8 cellular contexts compared by ENCODE assay signal in the genomic region with DNA sequence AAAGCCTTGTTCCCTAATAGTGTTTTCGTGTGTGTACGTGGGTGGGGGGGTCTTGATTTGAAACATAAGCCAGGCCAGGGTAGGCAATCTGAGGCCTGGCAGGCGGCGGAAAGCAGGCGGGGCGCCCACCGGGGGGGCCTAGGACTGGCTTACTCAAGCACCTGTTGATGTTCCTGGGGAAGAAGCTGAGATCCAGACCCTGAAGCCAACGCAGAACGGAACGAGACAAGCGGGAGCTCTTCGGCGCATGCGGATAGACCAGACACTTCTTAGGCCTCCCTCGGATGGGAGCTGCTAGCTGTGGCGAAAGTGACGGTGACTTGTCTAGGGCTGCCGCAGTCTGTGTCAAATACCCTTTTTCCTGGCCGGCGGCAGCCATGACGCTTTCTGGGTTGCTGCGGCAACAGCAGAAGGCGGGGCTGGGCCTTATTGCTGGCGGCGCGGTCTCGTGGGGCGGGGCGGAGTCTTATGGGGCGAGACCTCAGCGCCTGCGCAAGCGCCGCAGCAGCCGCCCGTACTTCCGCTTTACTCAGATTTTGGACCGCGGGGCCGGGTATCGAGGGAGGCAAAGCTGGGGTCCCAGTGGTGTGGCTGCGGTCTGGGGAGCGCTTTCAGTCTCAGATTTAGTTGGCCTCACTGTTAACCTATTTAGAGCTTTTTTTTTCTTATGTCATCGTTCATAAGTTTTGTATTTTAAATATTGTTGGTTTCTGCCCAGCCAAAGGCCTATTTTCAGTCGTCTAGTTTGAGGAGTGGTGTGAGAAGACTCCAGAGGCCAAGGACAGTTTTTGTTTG. TPM values are rescaled to one million over a fixed set of nuclear protein-coding genes. Genes with fewer than 3 reads are reported as not detected.
DNase-seq lines count a peak whose midpoint lies in the region; ATAC-seq and TF ChIP-seq lines count a peak whose summit lies in the region.

A gene (minus strand): TSS at position 402 of the 795 bp plus-strand sequence. CDS start 23 bp downstream, at position 379.

- no peaks in the 10 kb centered on the region for H3K36me3 ChIP-seq in OCI-LY7 (ENCODE audit: insufficient read depth, low read length)

- peak; percentile 99 for DNase-seq in D341Med (ENCODE audit: low spot score)
- DNase-seq in OCI-LY7 (ENCODE audit: low spot score), result peak; percentile 85
- peak; percentile 93 for DNase-seq in activated T-cell treated with anti-CD3 and anti-CD28 coated beads for 4 hours
- peak; percentile 79 for DNase-seq in epidermal melanocyte (ENCODE audit: insufficient read length, low spot score)
- DNase-seq in middle frontal gyrus (ENCODE audit: extremely low spot score, low spot score), result peak; percentile 90
- peak; percentile 94 to 95 for DNase-seq in stimulated activated CD8-positive, alpha-beta memory T cell treated with anti-CD3 and anti-CD28 coated beads, Interleukin-15, amount 100 ng/mL, for 48 hours (ENCODE audit: low read depth in 2 of 2)

- H3K36me3 Mint-ChIP-seq in IgD-negative memory B cell, result peaks cover 4% of the 10 kb centered on the region

- H2AFZ ChIP-seq in OCI-LY7 (ENCODE audit: low read length), result peak within 1 kb of the TSS; percentile 99

- H3K4me1 ChIP-seq in OCI-LY7 (ENCODE audit: insufficient read depth, low read length, poor library complexity, severe bottlenecking), result peaks cover 6% of the 10 kb centered on the region

- no peaks in the 10 kb centered on the region for H3K79me2 ChIP-seq in OCI-LY7 (ENCODE audit: insufficient read depth, low read depth, low read length)

- H4K20me1 ChIP-seq in OCI-LY7 (ENCODE audit: insufficient read depth, low read length), result no peaks in the 10 kb centered on the region

- H3K9me3 Mint-ChIP-seq in IgD-negative memory B cell, result no peaks in the 10 kb centered on the region

- peak within 1 kb of the TSS; percentile 68 for H3K4me2 ChIP-seq in OCI-LY7 (ENCODE audit: low read length)

- H3K4me1 Mint-ChIP-seq in IgD-negative memory B cell, result peaks cover 2 to 11% (median 11%) of the 10 kb centered on the region in 3 donors

- H3K9me3 ChIP-seq in OCI-LY7 (ENCODE audit: low read length), result no peaks in the 10 kb centered on the region

- H3K4me3 Mint-ChIP-seq in IgD-negative memory B cell, result peak within 1 kb of the TSS; percentile 85 to 96 (median 92)

- H3K4me3 ChIP-seq in OCI-LY7 (ENCODE audit: low read depth, low read length, poor library complexity, severe bottlenecking), result peak within 1 kb of the TSS; percentile 55

- H3K27ac Mint-ChIP-seq in IgD-negative memory B cell, result peak within 1 kb of the TSS; percentile 71 to 98 (median 93)

- no peak for TF ChIP-seq CTCF in OCI-LY7 (conservative IDR thresholded peaks at IDR 0.05; ENCODE audit: low read length)

- peaks cover 20% of the 10 kb centered on the region for H3K27me3 Mint-ChIP-seq in IgD-negative memory B cell

- POLR2A ChIA-PET in OCI-LY7 (lab: Charles Lee), result interaction anchor here (0.6 to 2.8 kb wide), 11 partner anchors 11 to 1452 kb away, joined by 3 to 15 read pairs (median 4); no protein-coding TSS in a partner anchor

- CTCF ChIA-PET in OCI-LY7 (lab: Charles Lee; ENCODE audit: unreplicated experiment), result interaction anchor here (1.0 kb wide), 1 partner anchor 17 kb away, joined by 3 read pairs; no protein-coding TSS in a partner anchor

- H3K27ac ChIP-seq in OCI-LY7 (ENCODE audit: low read depth, low read length, poor library complexity, severe bottlenecking), result peak within 1 kb of the TSS; percentile 18

- H3K9me2 ChIP-seq in OCI-LY7 (ENCODE audit: insufficient read depth, low read length), result no peaks in the 10 kb centered on the region

- intact Hi-C loops in OCI-LY7 (cut with micrococcal nuclease; ENCODE audit: unreplicated experiment), result loop anchor here (10.0 kb wide), 1 partner anchor 129 kb away; no protein-coding TSS in a partner anchor

- no TSS peak for BruUV-seq in OCI-LY7 (replicated peaks; lab: Mats Ljungman, UMichigan)

- peak; percentile 98 for ATAC-seq in GM21576 (IDR thresholded peaks at IDR 0.05; ENCODE audit: unreplicated experiment)

RNA-seq across cellular contexts. Expression of the gene that starts here (rescaled TPM):
- not detected for polyA plus RNA-seq in IgD-negative memory B cell
- total RNA-seq in OCI-LY7 (2014; rRNA removed; shearing (Covaris generic)), result not detected in 2 replicates
- not detected in 2 replicates for total RNA-seq in OCI-LY7 (2022)

Comparison
In these comparisons a context has a peak if more than half of its experiments do, and no peak if none do; other contexts are left out.
1. Peak in every context shown above with its lines: DNase-seq, ATAC-seq, H3K4me3 ChIP-seq and H3K27ac ChIP-seq.
2. Peak in DNase-seq, H3K4me3 ChIP-seq, H3K27ac ChIP-seq and H3K4me2 ChIP-seq in OCI-LY7; RNA of the gene not detected or under 1 TPM.